ENCODE assay signal across 22 cellular contexts in genomic region chr2:183597841-183598240, GRCh38.
DNase-seq lines count a peak whose midpoint lies in the region; ATAC-seq, FAIRE-seq and TF ChIP-seq lines count a peak whose summit lies in the region.
"Had no signal": no experiment of that assay in that cellular context is flagged by ENCODE, and none has a peak within 500 bp of the region (broad histone marks: within the 10 kb centered on the region; RNA-seq: fewer than 3 reads in every experiment).

No MANE protein-coding gene starts in this region.

- H3K4me3 ChIP-seq in bronchial epithelial cell (ENCODE audit: low read depth, low read length) (no peak overlapping the region), Peyer's patch (no peak overlapping the region)
- H3K4me3 ChIP-seq: A549, HAP-1 had no signal

- no peaks in the 10 kb centered on the region for H3K27me3 ChIP-seq in bronchial epithelial cell (ENCODE audit: control insufficient read depth, insufficient read depth, low read length)
- no peaks in the 10 kb centered on the region for H3K27me3 ChIP-seq in Peyer's patch
- H3K27me3 ChIP-seq: BE2C had no signal

- TF ChIP-seq CTCF in bronchial epithelial cell (IDR thresholded peaks at IDR 0.05; ENCODE audit: insufficient read depth, low read length, severe bottlenecking) (no peak), Peyer's patch (IDR thresholded peaks at IDR 0.05) (no peak)

- H3K36me3 ChIP-seq in bronchial epithelial cell (ENCODE audit: control insufficient read depth, insufficient read depth, low read length) (no peaks in the 10 kb centered on the region), Peyer's patch (no peaks in the 10 kb centered on the region)
- H3K36me3 ChIP-seq: BE2C, HAP-1 had no signal

- no peak for FAIRE-seq in bronchial epithelial cell (lab: Jason Lieb, UNC)
- FAIRE-seq: A549, D721Med, GM19239, HepG2, HTR-8/SVneo had no signal

- TF ChIP-seq POLR2A in Peyer's patch (IDR thresholded peaks at IDR 0.05): no peak

- no peaks in the 10 kb centered on the region for H3K9me3 ChIP-seq in Peyer's patch
- H3K9me3 ChIP-seq: A549, BE2C, HAP-1 had no signal

- no peak overlapping the region for H3K27ac ChIP-seq in Peyer's patch
- H3K27ac ChIP-seq: A549, C4-2B had no signal

- no peaks in the 10 kb centered on the region for H3K4me1 ChIP-seq in Peyer's patch
- H3K4me1 ChIP-seq: A549, BE2C, HAP-1 had no signal

- peak; percentile 35 for DNase-seq in ELR (ENCODE audit: low read depth)
- DNase-seq in NCI-H226: peak; percentile 68
- DNase-seq in bronchial epithelial cell (ENCODE audit: low read depth): peak; percentile 18
- peak; percentile 2 for DNase-seq in renal cortical epithelial cell (ENCODE audit: low read depth)
- no peak for DNase-seq in Peyer's patch
- DNase-seq in epidermal melanocyte (ENCODE audit: insufficient read length, low spot score): no peak
- DNase-seq: BE2C; CD4-positive, alpha-beta memory T cell; DMS153; DMS79 treated with DMSO at 0.1 percent for 48 hours; EL; GDM1; GOT3; HFFc6 had no signal

- no peak for ATAC-seq in HG03045 (IDR thresholded peaks at IDR 0.05; ENCODE audit: unreplicated experiment)
- ATAC-seq: A549, HepG2 had no signal

Comparison
In these comparisons a context has a peak if more than half of its experiments do, and no peak if none do; other contexts are left out.
1. DNase-seq: peak in ELR (single experiment), NCI-H226 (single experiment), bronchial epithelial cell (single experiment) and renal cortical epithelial cell (single experiment); none in Peyer's patch (0 of 3) and epidermal melanocyte (single experiment).